8 cellular contexts compared by ENCODE assay signal in the genomic region with DNA sequence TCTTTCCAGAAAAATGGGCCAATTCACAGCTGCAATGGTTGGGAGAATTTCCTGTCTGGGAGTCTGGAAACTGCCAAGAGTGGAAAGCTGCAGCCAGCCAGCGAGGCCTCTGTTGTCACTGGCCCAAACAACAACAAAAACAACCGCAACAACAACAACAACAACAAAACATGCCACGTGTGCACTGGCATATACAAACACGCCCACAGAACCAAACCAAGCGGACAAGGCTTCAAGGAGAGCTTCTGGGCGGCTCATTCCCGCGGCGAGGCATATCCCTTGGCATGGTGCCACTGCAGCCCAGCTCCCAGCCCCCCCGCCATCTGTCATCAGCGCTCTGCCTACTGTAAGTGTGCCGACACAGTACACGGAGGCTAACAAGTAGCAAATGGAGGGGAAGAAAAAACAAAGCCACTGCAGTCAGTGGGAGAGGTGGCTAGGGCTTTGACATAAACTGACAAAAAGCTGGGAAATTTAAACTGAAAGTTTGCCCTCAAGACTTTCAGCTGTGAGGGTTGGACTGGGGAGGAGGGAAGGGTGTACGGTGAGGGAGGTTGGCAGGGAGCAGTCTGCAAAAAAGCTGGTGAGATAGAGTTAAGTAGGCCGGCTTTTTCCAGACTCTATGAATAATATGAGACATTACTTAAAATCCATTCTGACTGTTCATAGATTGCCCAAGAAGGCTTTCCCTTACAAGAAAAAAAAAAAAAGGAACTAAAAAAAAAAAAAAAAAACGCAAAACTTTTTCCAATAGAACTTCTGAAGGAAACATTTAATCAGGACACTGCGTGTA.
DNase-seq lines count a peak whose midpoint lies in the region; ATAC-seq and TF ChIP-seq lines count a peak whose summit lies in the region.

No MANE protein-coding gene starts in this region.

- intact Hi-C loops in ascending aorta (cut with DNase I) (no loop called here), CD14-positive monocyte (cut with micrococcal nuclease) (no loop called here)

- no peak for ATAC-seq in natural killer cell treated with Interleukin-12 subunit alpha and Interleukin-12 subunit beta and Interleukin-15 and Interleukin-18, amount 100 ng/mL, for 72 hours
- no peak for ATAC-seq in HG03565 (IDR thresholded peaks at IDR 0.05; ENCODE audit: unreplicated experiment)

- H3K27ac ChIP-seq in ascending aorta (peak overlapping the region in 1 of 2 donors; percentile 14), stomach smooth muscle (ENCODE audit: low read length) (peak overlapping the region; percentile 73)

- H3K4me1 Mint-ChIP-seq in natural killer cell treated with Interleukin-12 subunit alpha and Interleukin-12 subunit beta and Interleukin-15 and Interleukin-18, amount 100 ng/mL, for 72 hours (ENCODE audit: low read depth in 2 of 2) = no peaks in the 10 kb centered on the region
- no peaks in the 10 kb centered on the region for H3K4me1 Mint-ChIP-seq in CD14-positive monocyte

- H3K4me3 ChIP-seq in AG04449 (ENCODE audit: low read depth, low read length) (peak overlapping the region; percentile 52), ascending aorta (peak overlapping the region; percentile 47 to 53), stomach smooth muscle (ENCODE audit: low read length in 2 of 2) (peak overlapping the region; percentile 48 to 68)

- H3K4me1 ChIP-seq in ascending aorta = peaks cover 0 to 4% of the 10 kb centered on the region in 2 donors
- H3K4me1 ChIP-seq in stomach smooth muscle (ENCODE audit: control insufficient read depth, insufficient read depth, low read length) = peaks cover 12% of the 10 kb centered on the region

- H3K9me3 Mint-ChIP-seq in natural killer cell treated with Interleukin-12 subunit alpha and Interleukin-12 subunit beta and Interleukin-15 and Interleukin-18, amount 100 ng/mL, for 72 hours = peaks cover 6% of the 10 kb centered on the region
- H3K9me3 Mint-ChIP-seq in CD14-positive monocyte = peaks cover 0 to 6% (median 1%) of the 10 kb centered on the region in 7 donors

- H3K9me3 ChIP-seq in ascending aorta = no peaks in the 10 kb centered on the region
- no peaks in the 10 kb centered on the region for H3K9me3 ChIP-seq in stomach smooth muscle (ENCODE audit: control insufficient read depth in 2 of 2, low read length in 2 of 2)

- DNase-seq in AG04449 (ENCODE audit: low read depth, low spot score) (peak; percentile 52), NCI-H1417 (lab: John Stamatoyannopoulos, UW) (peak; percentile 78 to 96 (median 91)), ascending aorta (ENCODE audit: low spot score in 2 of 2) (peak in 1 of 2 donors; percentile 74), hepatic stellate cell (ENCODE audit: low spot score) (peak; percentile 31), CD14-positive monocyte (ENCODE audit: low spot score) (no peak)
- DNase-seq in natural killer cell treated with Interleukin-12 subunit alpha and Interleukin-12 subunit beta and Interleukin-15 and Interleukin-18, amount 100 ng/mL, for 72 hours (ENCODE audit: low spot score) = no peak

- no peak overlapping the region for H3K27ac Mint-ChIP-seq in natural killer cell treated with Interleukin-12 subunit alpha and Interleukin-12 subunit beta and Interleukin-15 and Interleukin-18, amount 100 ng/mL, for 72 hours
- no peak overlapping the region for H3K27ac Mint-ChIP-seq in CD14-positive monocyte

- H3K9ac ChIP-seq in stomach smooth muscle (ENCODE audit: low read length in 2 of 2) = peak overlapping the region; percentile 22 to 58

- POLR2A ChIA-PET in AG04449 (lab: Yijun Ruan, JAX) = interaction anchor here (0.5 to 0.6 kb wide), 2 partner anchors 10 to 188 kb away, joined by 3 to 5 read pairs; no protein-coding TSS in a partner anchor

- CTCF ChIA-PET in AG04449 (lab: Yijun Ruan, JAX) = interaction anchor here (1.0 kb wide), 1 partner anchor 164 kb away, joined by 3 read pairs; no protein-coding TSS in a partner anchor

- peaks cover 5% of the 10 kb centered on the region for H3K36me3 Mint-ChIP-seq in natural killer cell treated with Interleukin-12 subunit alpha and Interleukin-12 subunit beta and Interleukin-15 and Interleukin-18, amount 100 ng/mL, for 72 hours
- H3K36me3 Mint-ChIP-seq in CD14-positive monocyte = no peaks in the 10 kb centered on the region

- H3K36me3 ChIP-seq in ascending aorta (no peaks in the 10 kb centered on the region), stomach smooth muscle (ENCODE audit: control insufficient read depth in 2 of 2, insufficient read depth in 2 of 2, low read length in 2 of 2) (no peaks in the 10 kb centered on the region)

- no peaks in the 10 kb centered on the region for H3K27me3 Mint-ChIP-seq in natural killer cell treated with Interleukin-12 subunit alpha and Interleukin-12 subunit beta and Interleukin-15 and Interleukin-18, amount 100 ng/mL, for 72 hours
- peaks cover 0 to 4% (median 0%) of the 10 kb centered on the region in 3 donors for H3K27me3 Mint-ChIP-seq in CD14-positive monocyte (ENCODE audit: low read depth in 3 of 3)

- no peak for TF ChIP-seq CTCF in AG04449 (IDR thresholded peaks at IDR 0.05; ENCODE audit: insufficient read depth, low read length, missing control alignments)
- no peak for TF ChIP-seq CTCF in ascending aorta (IDR thresholded peaks at IDR 0.05)
- no peak for TF ChIP-seq CTCF in CD14-positive monocyte (IDR thresholded peaks at IDR 0.05)

- H3K27me3 ChIP-seq in ascending aorta (no peaks in the 10 kb centered on the region), stomach smooth muscle (ENCODE audit: control insufficient read depth in 1 of 2, insufficient read depth in 2 of 2, low read length in 2 of 2) (no peaks in the 10 kb centered on the region)

- H3K4me3 Mint-ChIP-seq in natural killer cell treated with Interleukin-12 subunit alpha and Interleukin-12 subunit beta and Interleukin-15 and Interleukin-18, amount 100 ng/mL, for 72 hours = no peak overlapping the region
- no peak overlapping the region for H3K4me3 Mint-ChIP-seq in CD14-positive monocyte

Comparison
In these comparisons a context has a peak if more than half of its experiments do, and no peak if none do; other contexts are left out.
1. DNase-seq: peak in AG04449 (single experiment), NCI-H1417 (3 of 3) and hepatic stellate cell (single experiment); none in natural killer cell treated with Interleukin-12 subunit alpha and Interleukin-12 subunit beta and Interleukin-15 and Interleukin-18, amount 100 ng/mL, for 72 hours (single experiment) and CD14-positive monocyte (single experiment).
2. Peak in every context shown above with its lines, with median percentiles within 50 percentile points of each other: H3K4me3 ChIP-seq.